In the genomic region with DNA sequence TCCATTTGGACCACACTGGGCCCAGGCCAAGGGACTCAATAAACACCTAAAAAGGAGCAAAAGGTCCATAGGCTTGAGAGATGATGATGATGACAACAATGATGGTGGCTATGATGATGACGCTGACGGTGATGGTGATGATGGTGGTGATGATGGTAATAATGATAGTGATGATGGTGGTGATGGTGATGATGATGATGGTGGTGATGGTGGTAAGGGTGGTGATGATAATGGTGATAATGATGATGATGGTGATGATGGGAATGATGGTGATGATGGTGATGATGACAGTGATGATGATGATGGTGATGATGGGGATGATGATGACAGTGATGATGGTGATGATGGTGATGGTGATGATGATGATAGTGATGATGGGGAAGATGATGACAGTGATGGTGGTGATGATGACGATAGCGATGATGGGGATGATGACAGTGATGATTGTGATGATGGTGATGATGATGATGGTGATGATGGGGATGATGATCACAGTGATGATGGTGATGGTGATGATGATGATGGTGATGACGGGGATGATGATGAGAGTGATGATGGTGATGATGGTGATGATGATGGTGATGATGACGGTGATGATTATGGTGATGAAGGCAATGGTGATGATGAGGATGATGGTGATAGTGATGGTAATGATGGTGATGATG, we compare ENCODE assay signal across 1 cellular context.
TF ChIP-seq lines count a peak whose summit lies in the region.

No MANE protein-coding gene starts in this region.

TF ChIP-seq in IMR-90, 13 proteins besides CTCF, POLR2A, EP300 and RAD21 (continued from another document):
- TF ChIP-seq, protein P1, sequence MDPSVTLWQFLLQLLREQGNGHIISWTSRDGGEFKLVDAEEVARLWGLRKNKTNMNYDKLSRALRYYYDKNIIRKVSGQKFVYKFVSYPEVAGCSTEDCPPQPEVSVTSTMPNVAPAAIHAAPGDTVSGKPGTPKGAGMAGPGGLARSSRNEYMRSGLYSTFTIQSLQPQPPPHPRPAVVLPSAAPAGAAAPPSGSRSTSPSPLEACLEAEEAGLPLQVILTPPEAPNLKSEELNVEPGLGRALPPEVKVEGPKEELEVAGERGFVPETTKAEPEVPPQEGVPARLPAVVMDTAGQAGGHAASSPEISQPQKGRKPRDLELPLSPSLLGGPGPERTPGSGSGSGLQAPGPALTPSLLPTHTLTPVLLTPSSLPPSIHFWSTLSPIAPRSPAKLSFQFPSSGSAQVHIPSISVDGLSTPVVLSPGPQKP (IDR thresholded peaks at IDR 0.05; ENCODE audit: borderline replicate concordance, low read depth, low read length) = no peak
